In genomic region chr1:16367258-16367967, GRCh38 we compare ENCODE assay signal across 8 cellular contexts. TPM values are rescaled to one million over a fixed set of nuclear protein-coding genes. Genes with fewer than 3 reads are reported as not detected.
DNase-seq lines count a peak whose midpoint lies in the region; ATAC-seq and TF ChIP-seq lines count a peak whose summit lies in the region.

No MANE protein-coding gene starts in this region.

- intact Hi-C loops in right cardiac atrium (cut with DNase I): loop anchor here in 1 of 4 donors (10.0 kb wide), 1 partner anchor 293 kb away; the partner anchor contains the start of gene FAM131C
- intact Hi-C loops in aorta (cut with DNase I): loop anchor here (2.0 to 5.0 kb wide), 2 partner anchors 73 to 75 kb away; partner anchors contain the start of gene NECAP2 (in 2 of the 2)

- H3K4me1 ChIP-seq in GM23338 (ENCODE audit: insufficient read depth): peaks cover 13% of the 10 kb centered on the region
- no peaks in the 10 kb centered on the region for H3K4me1 ChIP-seq in right cardiac atrium (ENCODE audit: control insufficient read depth, insufficient read depth, low read length)
- H3K4me1 ChIP-seq in aorta (ENCODE audit: control insufficient read depth in 1 of 2, insufficient read depth in 2 of 2, low read length in 2 of 2): peaks cover 3% of the 10 kb centered on the region in 2 donors

- peak overlapping the region; percentile 98 for H3K27ac ChIP-seq in GM23338 (ENCODE audit: low read depth)
- H3K27ac ChIP-seq in right cardiac atrium (ENCODE audit: low read length): peak overlapping the region; percentile 96
- peak overlapping the region; percentile 72 to 95 for H3K27ac ChIP-seq in aorta (ENCODE audit: low read depth in 1 of 2, low read length in 2 of 2)

- H3F3A ChIP-seq in GM23338 (replicated peaks; ENCODE audit: low read depth): 0 out of 2 replicates have a peak, but pooled peaks cover 3% of the 10 kb centered on the region

- peaks cover 4% of the 10 kb centered on the region for H3K27me3 Mint-ChIP-seq in GM23338 (ENCODE audit: insufficient read depth, low read depth, poor library complexity)

- H2AFZ ChIP-seq in GM23338: no peak overlapping the region

- H3K4me3 Mint-ChIP-seq in GM23338: peak overlapping the region; percentile 96

- H3K36me3 ChIP-seq in GM23338 (ENCODE audit: insufficient read depth) (no peaks in the 10 kb centered on the region), aorta (ENCODE audit: control insufficient read depth in 1 of 2, insufficient read depth in 2 of 2, low read length in 1 of 2) (no peaks in the 10 kb centered on the region)

- DNase-seq in GF-D8 (lab: John Stamatoyannopoulos, UW): peak; percentile 48
- DNase-seq in GM23338 (ENCODE audit: low spot score): peak; percentile 78
- peak; percentile 77 for DNase-seq in LoVo (ENCODE audit: low spot score)
- peak; percentile 56 to 87 for DNase-seq in SW 1271 (lab: John Stamatoyannopoulos, UW)
- DNase-seq in amniotic stem cell (lab: John Stamatoyannopoulos, UW): peak; percentile 84
- DNase-seq in right cardiac atrium: peak; percentile 89 to 94 (median 93)
- peak; percentile 84 for DNase-seq in renal cortical epithelial cell (ENCODE audit: low read depth)
- DNase-seq in aorta: peak; percentile 91 to 95

- H3K27ac Mint-ChIP-seq in GM23338: peak overlapping the region; percentile 99

- H3K27me3 ChIP-seq in GM23338 (ENCODE audit: insufficient read depth) (no peaks in the 10 kb centered on the region), right cardiac atrium (ENCODE audit: control insufficient read depth, insufficient read depth) (no peaks in the 10 kb centered on the region), aorta (ENCODE audit: control insufficient read depth in 1 of 2, insufficient read depth in 2 of 2, low read length in 1 of 2) (no peaks in the 10 kb centered on the region)

- H3K9me3 ChIP-seq in right cardiac atrium (ENCODE audit: control insufficient read depth, low read length) (no peaks in the 10 kb centered on the region), aorta (ENCODE audit: control insufficient read depth, low read length) (no peaks in the 10 kb centered on the region)

- H3K9me3 Mint-ChIP-seq in GM23338: no peaks in the 10 kb centered on the region; the same call in 2 of the 3 replicates

- no peak for TF ChIP-seq CTCF in GM23338 (conservative IDR thresholded peaks at IDR 0.05; ENCODE audit: low read depth in 2 of 2)

- H3K79me2 ChIP-seq in GM23338 (replicated peaks; ENCODE audit: insufficient read depth): peaks cover 50% of the 10 kb centered on the region

- H3K4me1 Mint-ChIP-seq in GM23338: peaks cover 15% of the 10 kb centered on the region

- H3K4me3 ChIP-seq in GM23338: peak overlapping the region; percentile 95
- peak overlapping the region; percentile 74 for H3K4me3 ChIP-seq in right cardiac atrium (ENCODE audit: low read length)
- H3K4me3 ChIP-seq in aorta (ENCODE audit: low read length in 2 of 2): peak overlapping the region; percentile 56 to 92

- ATAC-seq in GM23338 (peak; percentile 73), right cardiac atrium (peak; percentile 87 to 91), aorta (ENCODE audit: low FRiP score) (peak; percentile 91)

- WGBS in right cardiac atrium: under 1% methylated on average over 47 of the region's 47 CpGs
- 0 to 2% methylated on average over 38 to 47 of the region's 47 CpGs for WGBS in aorta, 2 donors

- peak overlapping the region; percentile 83 for H3K4me2 ChIP-seq in GM23338

- H4K20me1 ChIP-seq in GM23338 (replicated peaks; ENCODE audit: insufficient read depth): peaks cover 43% of the 10 kb centered on the region

- H3K36me3 Mint-ChIP-seq in GM23338 (ENCODE audit: low read depth): peaks cover 3% of the 10 kb centered on the region; the same call in 2 of the 3 replicates

- no peaks in the 10 kb centered on the region for H3K9me2 ChIP-seq in GM23338 (ENCODE audit: insufficient read depth)

TF ChIP-seq in GM23338, 12 proteins besides CTCF, POLR2A, EP300 and RAD21:
- 0 out of 2 replicates have a peak, but pooled peaks have one; percentile 3 for TF ChIP-seq CREB1 (CRISPR knock-in tag; IDR thresholded peaks at IDR 0.05; ENCODE audit: low read depth)
- TF ChIP-seq POLR2AphosphoS5 (IDR thresholded peaks at IDR 0.05; ENCODE audit: low read depth): peak; percentile 85
- TF ChIP-seq, protein P1, sequence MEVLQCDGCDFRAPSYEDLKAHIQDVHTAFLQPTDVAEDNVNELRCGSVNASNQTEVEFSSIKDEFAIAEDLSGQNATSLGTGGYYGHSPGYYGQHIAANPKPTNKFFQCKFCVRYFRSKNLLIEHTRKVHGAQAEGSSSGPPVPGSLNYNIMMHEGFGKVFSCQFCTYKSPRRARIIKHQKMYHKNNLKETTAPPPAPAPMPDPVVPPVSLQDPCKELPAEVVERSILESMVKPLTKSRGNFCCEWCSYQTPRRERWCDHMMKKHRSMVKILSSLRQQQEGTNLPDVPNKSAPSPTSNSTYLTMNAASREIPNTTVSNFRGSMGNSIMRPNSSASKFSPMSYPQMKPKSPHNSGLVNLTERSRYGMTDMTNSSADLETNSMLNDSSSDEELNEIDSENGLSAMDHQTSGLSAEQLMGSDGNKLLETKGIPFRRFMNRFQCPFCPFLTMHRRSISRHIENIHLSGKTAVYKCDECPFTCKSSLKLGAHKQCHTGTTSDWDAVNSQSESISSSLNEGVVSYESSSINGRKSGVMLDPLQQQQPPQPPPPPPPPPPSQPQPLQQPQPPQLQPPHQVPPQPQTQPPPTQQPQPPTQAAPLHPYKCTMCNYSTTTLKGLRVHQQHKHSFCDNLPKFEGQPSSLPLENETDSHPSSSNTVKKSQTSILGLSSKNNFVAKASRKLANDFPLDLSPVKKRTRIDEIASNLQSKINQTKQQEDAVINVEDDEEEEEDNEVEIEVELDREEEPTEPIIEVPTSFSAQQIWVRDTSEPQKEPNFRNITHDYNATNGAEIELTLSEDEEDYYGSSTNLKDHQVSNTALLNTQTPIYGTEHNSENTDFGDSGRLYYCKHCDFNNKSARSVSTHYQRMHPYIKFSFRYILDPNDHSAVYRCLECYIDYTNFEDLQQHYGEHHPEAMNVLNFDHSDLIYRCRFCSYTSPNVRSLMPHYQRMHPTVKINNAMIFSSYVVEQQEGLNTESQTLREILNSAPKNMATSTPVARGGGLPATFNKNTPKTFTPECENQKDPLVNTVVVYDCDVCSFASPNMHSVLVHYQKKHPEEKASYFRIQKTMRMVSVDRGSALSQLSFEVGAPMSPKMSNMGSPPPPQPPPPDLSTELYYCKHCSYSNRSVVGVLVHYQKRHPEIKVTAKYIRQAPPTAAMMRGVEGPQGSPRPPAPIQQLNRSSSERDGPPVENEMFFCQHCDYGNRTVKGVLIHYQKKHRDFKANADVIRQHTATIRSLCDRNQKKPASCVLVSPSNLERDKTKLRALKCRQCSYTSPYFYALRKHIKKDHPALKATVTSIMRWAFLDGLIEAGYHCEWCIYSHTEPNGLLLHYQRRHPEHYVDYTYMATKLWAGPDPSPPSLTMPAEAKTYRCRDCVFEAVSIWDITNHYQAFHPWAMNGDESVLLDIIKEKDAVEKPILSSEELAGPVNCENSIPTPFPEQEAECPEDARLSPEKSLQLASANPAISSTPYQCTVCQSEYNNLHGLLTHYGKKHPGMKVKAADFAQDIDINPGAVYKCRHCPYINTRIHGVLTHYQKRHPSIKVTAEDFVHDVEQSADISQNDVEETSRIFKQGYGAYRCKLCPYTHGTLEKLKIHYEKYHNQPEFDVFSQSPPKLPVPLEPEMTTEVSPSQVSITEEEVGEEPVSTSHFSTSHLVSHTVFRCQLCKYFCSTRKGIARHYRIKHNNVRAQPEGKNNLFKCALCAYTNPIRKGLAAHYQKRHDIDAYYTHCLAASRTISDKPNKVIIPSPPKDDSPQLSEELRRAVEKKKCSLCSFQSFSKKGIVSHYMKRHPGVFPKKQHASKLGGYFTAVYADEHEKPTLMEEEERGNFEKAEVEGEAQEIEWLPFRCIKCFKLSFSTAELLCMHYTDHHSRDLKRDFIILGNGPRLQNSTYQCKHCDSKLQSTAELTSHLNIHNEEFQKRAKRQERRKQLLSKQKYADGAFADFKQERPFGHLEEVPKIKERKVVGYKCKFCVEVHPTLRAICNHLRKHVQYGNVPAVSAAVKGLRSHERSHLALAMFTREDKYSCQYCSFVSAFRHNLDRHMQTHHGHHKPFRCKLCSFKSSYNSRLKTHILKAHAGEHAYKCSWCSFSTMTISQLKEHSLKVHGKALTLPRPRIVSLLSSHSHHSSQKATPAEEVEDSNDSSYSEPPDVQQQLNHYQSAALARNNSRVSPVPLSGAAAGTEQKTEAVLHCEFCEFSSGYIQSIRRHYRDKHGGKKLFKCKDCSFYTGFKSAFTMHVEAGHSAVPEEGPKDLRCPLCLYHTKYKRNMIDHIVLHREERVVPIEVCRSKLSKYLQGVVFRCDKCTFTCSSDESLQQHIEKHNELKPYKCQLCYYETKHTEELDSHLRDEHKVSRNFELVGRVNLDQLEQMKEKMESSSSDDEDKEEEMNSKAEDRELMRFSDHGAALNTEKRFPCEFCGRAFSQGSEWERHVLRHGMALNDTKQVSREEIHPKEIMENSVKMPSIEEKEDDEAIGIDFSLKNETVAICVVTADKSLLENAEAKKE (CRISPR knock-in tag; IDR thresholded peaks at IDR 0.05): no peak
- no peak for TF ChIP-seq ETS1 (IDR thresholded peaks at IDR 0.05)

RNA-seq across cellular contexts. Expression of gene SZRD1, which starts 0.4 kb away (rescaled TPM):
- 70.9 and 73.9 TPM in 2 replicates for total RNA-seq in GM23338 (2014; rRNA removed; shearing (Covaris generic))
- polyA plus RNA-seq in GM23338 (2016; fragmentation: Nextera tagmentation; extraction: Ambion mirVana) (32.5 and 33.6 TPM in 2 replicates), right cardiac atrium (70.7 TPM), aorta (100 to 1,000 TPM in 1 of 2 donors, 10 to 100 TPM in 1; 87.9 to 109 TPM)
- total RNA-seq in right cardiac atrium (100 to 1,000 TPM; 106 to 132 (median 109) TPM), renal cortical epithelial cell (22.7 and 42.3 TPM in 2 replicates), aorta (100 to 1,000 TPM; 128 to 172 TPM)

RNA-seq across cellular contexts. Expression of gene FBXO42, which starts 15.1 kb away (rescaled TPM):
- total RNA-seq in GM23338 (2014; rRNA removed; shearing (Covaris generic)): 18.1 and 20.7 TPM in 2 replicates
- 5.2 and 6.0 TPM in 2 replicates for polyA plus RNA-seq in GM23338 (2016; fragmentation: Nextera tagmentation; extraction: Ambion mirVana)
- 10 to 100 TPM; 15.7 to 18.1 (median 16.4) TPM for total RNA-seq in right cardiac atrium
- 16.5 TPM for polyA plus RNA-seq in right cardiac atrium
- 7.3 and 19.5 TPM in 2 replicates for total RNA-seq in renal cortical epithelial cell
- 10 to 100 TPM; 32.5 to 33.3 TPM for total RNA-seq in aorta
- 10 to 100 TPM in 1 of 2 donors, 1 to 10 TPM in 1; 9.4 to 33.2 TPM for polyA plus RNA-seq in aorta

Comparison
In these comparisons a context has a peak if more than half of its experiments do, and no peak if none do; other contexts are left out.
1. Peak in every context shown above with its lines: DNase-seq, ATAC-seq, H3K4me3 ChIP-seq and H3K27ac ChIP-seq.